Comparison of ENCODE assay signal across 21 cellular contexts in genomic region chr10:103204353-103205255, GRCh38. TPM values are rescaled to one million over a fixed set of nuclear protein-coding genes. Genes with fewer than 3 reads are reported as not detected.
DNase-seq lines count a peak whose midpoint lies in the region; ATAC-seq and TF ChIP-seq lines count a peak whose summit lies in the region.
"Had no signal": no experiment of that assay in that cellular context is flagged by ENCODE, and none has a peak within 500 bp of the region (broad histone marks: within the 10 kb centered on the region; RNA-seq: fewer than 3 reads in every experiment).

No MANE protein-coding gene starts in this region.

- no peak overlapping the region for H2AK5ac ChIP-seq in mesenchymal stem cell (ENCODE audit: low read length, severe bottlenecking)

- H3K36me3 ChIP-seq in mesenchymal stem cell (ENCODE audit: control insufficient read depth in 1 of 2, insufficient read depth in 2 of 2, low read depth in 1 of 2, low read length in 2 of 2) (no peaks in the 10 kb centered on the region), upper lobe of left lung (no peaks in the 10 kb centered on the region)
- H3K36me3 ChIP-seq: ovary, thoracic aorta had no signal

- H4K91ac ChIP-seq in mesenchymal stem cell (ENCODE audit: low read length): no peak overlapping the region

- H2BK5ac ChIP-seq in mesenchymal stem cell (ENCODE audit: low read depth, low read length, poor library complexity, severe bottlenecking): no peak overlapping the region

- no peaks in the 10 kb centered on the region for H3K79me1 ChIP-seq in mesenchymal stem cell (replicated peaks; ENCODE audit: low read length, poor library complexity, severe bottlenecking)

- peaks cover 2% of the 10 kb centered on the region for H3K9me3 ChIP-seq in mesenchymal stem cell (ENCODE audit: control insufficient read depth, low read length)
- no peaks in the 10 kb centered on the region for H3K9me3 ChIP-seq in upper lobe of left lung
- H3K9me3 ChIP-seq: ovary, thoracic aorta had no signal

- H2AFZ ChIP-seq in mesenchymal stem cell (ENCODE audit: low read depth, low read length): no peak overlapping the region

- H2BK120ac ChIP-seq in mesenchymal stem cell (ENCODE audit: low read depth, low read length): no peak overlapping the region

- H3K4me3 ChIP-seq in mesenchymal stem cell (ENCODE audit: insufficient read depth in 1 of 2, low read depth in 1 of 2, low read length in 2 of 2) (no peak overlapping the region), upper lobe of left lung (no peak overlapping the region)
- H3K4me3 ChIP-seq: coronary artery, GM12878, ovary, thoracic aorta had no signal

- H3K4me2 ChIP-seq in mesenchymal stem cell (ENCODE audit: low read length, poor library complexity, severe bottlenecking): no peak overlapping the region

- no peak overlapping the region for H3K14ac ChIP-seq in mesenchymal stem cell (ENCODE audit: low read length in 2 of 2)

- no peaks in the 10 kb centered on the region for H3K4me1 ChIP-seq in mesenchymal stem cell (ENCODE audit: control insufficient read depth, insufficient read depth, low read depth, low read length)
- peaks cover 0 to 4% (median 0%) of the 10 kb centered on the region in 4 donors for H3K4me1 ChIP-seq in upper lobe of left lung

- no peak overlapping the region for H2BK15ac ChIP-seq in mesenchymal stem cell (ENCODE audit: low read depth, poor library complexity, severe bottlenecking)

- no peak for TF ChIP-seq CTCF in upper lobe of left lung (IDR thresholded peaks at IDR 0.05)

- no peak overlapping the region for H2BK12ac ChIP-seq in mesenchymal stem cell (ENCODE audit: low read length in 2 of 2)

- no peak for TF ChIP-seq POLR2A in upper lobe of left lung (IDR thresholded peaks at IDR 0.05)

- H3K9ac ChIP-seq in mesenchymal stem cell (ENCODE audit: low read length): no peak overlapping the region

- peak; percentile 78 for DNase-seq in ELF-1 (ENCODE audit: low read depth, low spot score)
- peak; percentile 75 for DNase-seq in NCI-H146 treated with DMSO at 0.1 percent for 48 hours (lab: John Stamatoyannopoulos, UW; ENCODE audit: unreplicated experiment)
- DNase-seq in ecto neural progenitor cell (ENCODE audit: low spot score): peak; percentile 60
- DNase-seq in mesenchymal stem cell: peak; percentile 34
- no peak for DNase-seq in upper lobe of left lung
- no peak for DNase-seq in GF-D8 (lab: John Stamatoyannopoulos, UW)
- DNase-seq: activated CD4-positive, alpha-beta T cell treated with anti-CD3 and anti-CD28 coated beads, Interleukin-2, amount 50 U/mL, for 1 hour; activated T-cell treated with anti-CD3 and anti-CD28 coated beads, Interleukin-2, amount 50 U/mL, for 4 hours; DMS79 treated with DMSO at 0.1 percent for 48 hours; Kasumi-1; midbrain; NCI-H1694 treated with DMSO at 0.1 percent for 48 hours; ovary; stimulated activated CD4-positive, alpha-beta T cell treated with anti-CD3 and anti-CD28 coated beads, Interleukin-12 subunit alpha, Interleukin-12 subunit beta, amount 100 ng/mL, for 4 hours had no signal

- H3K27ac ChIP-seq in mesenchymal stem cell (ENCODE audit: low read length, poor library complexity, severe bottlenecking) (no peak overlapping the region), upper lobe of left lung (no peak overlapping the region)
- H3K27ac ChIP-seq: coronary artery, ovary, thoracic aorta had no signal

- ATAC-seq in upper lobe of left lung (ENCODE audit: low FRiP score in 2 of 2) (no peak), HG03354 (IDR thresholded peaks at IDR 0.05; ENCODE audit: poor library complexity, severe bottlenecking, unreplicated experiment) (no peak), HG02571 (IDR thresholded peaks at IDR 0.05; ENCODE audit: unreplicated experiment) (no peak)
- ATAC-seq: activated T-cell treated with anti-CD3 and anti-CD28 coated beads, Interleukin-2, amount 50 U/mL, for 4 hours; GM12878; Right ventricle myocardium inferior had no signal

- no peak overlapping the region for H3K23ac ChIP-seq in mesenchymal stem cell (ENCODE audit: low read length in 2 of 2)

- H3K18ac ChIP-seq in mesenchymal stem cell (ENCODE audit: low read depth in 1 of 2, low read length in 2 of 2): no peak overlapping the region

- H4K8ac ChIP-seq in mesenchymal stem cell (ENCODE audit: low read length): no peak overlapping the region

- WGBS in mesenchymal stem cell: 60% methylated on average over 8 of the region's 8 CpGs
- 72 to 75% methylated on average over 8 of the region's 8 CpGs for WGBS in upper lobe of left lung, 2 donors

- H3K27me3 ChIP-seq in mesenchymal stem cell (ENCODE audit: control insufficient read depth in 1 of 2, insufficient read depth in 1 of 2, low read length in 2 of 2): peaks cover 0 to 6% of the 10 kb centered on the region in 2 experiments
- H3K27me3 ChIP-seq in upper lobe of left lung: no peaks in the 10 kb centered on the region
- H3K27me3 ChIP-seq: ovary had no signal

- no peak overlapping the region for H3K4ac ChIP-seq in mesenchymal stem cell (ENCODE audit: low read depth in 1 of 2, low read length in 2 of 2)

- no peak for TF ChIP-seq EP300 in upper lobe of left lung (IDR thresholded peaks at IDR 0.05)

RNA-seq across cellular contexts. Expression of gene NT5C2, which starts 11.5 kb away (rescaled TPM):
- 52.2 TPM for polyA plus RNA-seq in mesenchymal stem cell (2013, experiment 1 of 2)
- polyA plus RNA-seq in mesenchymal stem cell (2013, experiment 2 of 2): 52.9 TPM
- total RNA-seq in upper lobe of left lung: 100 to 1,000 TPM in 2 of 6 donors, 10 to 100 TPM in 4; 47.4 to 122 (median 85.1) TPM

RNA-seq across cellular contexts. Expression of gene RPEL1, which starts 41.1 kb away (rescaled TPM):
- polyA plus RNA-seq in mesenchymal stem cell (2013, experiment 1 of 2): not detected
- not detected for polyA plus RNA-seq in mesenchymal stem cell (2013, experiment 2 of 2)
- not detected for total RNA-seq in upper lobe of left lung
- total RNA-seq: GM12878, ovary, Right ventricle myocardium inferior, thoracic aorta had no signal
- polyA plus RNA-seq: adipose tissue, ovary had no signal

Comparison
In these comparisons a context has a peak if more than half of its experiments do, and no peak if none do; other contexts are left out.
1. DNase-seq: peak in ELF-1 (single experiment), NCI-H146 treated with DMSO at 0.1 percent for 48 hours (single experiment), ecto neural progenitor cell (single experiment) and mesenchymal stem cell (single experiment); none in upper lobe of left lung (0 of 2) and GF-D8 (single experiment).